ENCODE assay signal across 8 cellular contexts in the genomic region with DNA sequence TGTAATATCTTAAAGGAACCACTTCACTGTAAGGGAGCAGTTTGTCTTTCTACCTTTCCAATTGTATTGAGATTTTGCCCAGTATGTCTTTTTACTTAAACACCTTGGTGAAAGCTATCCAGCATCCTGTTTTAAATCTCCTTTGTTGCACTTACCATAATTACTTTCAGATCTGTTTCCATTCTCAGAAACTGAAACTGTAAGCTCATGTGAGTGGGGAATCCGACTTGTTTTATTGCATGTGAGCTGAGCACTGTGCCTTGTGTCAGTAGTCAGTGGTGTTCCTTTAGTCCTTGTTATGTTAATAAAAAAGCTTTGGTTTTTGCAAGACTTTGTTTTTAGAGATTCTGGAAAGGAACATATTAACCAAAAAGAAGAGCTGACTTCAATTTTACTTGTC. TPM values are rescaled to one million over a fixed set of nuclear protein-coding genes. Genes with fewer than 3 reads are reported as not detected.
DNase-seq lines count a peak whose midpoint lies in the region; ATAC-seq and TF ChIP-seq lines count a peak whose summit lies in the region.

No MANE protein-coding gene starts in this region.

- no peak overlapping the region for H3K9ac ChIP-seq in HUES64 (ENCODE audit: low read depth, low read length)

- H3K36me3 ChIP-seq in HUES64 (ENCODE audit: insufficient read depth, low read length): no peaks in the 10 kb centered on the region

- WGBS in HUES64: 35% methylated on average over 1 of the region's 1 CpG

- H3K27me3 ChIP-seq in HUES64 (ENCODE audit: insufficient read depth, low read length): no peaks in the 10 kb centered on the region

- H3K27ac ChIP-seq in HUES64 (ENCODE audit: low read depth, low read length): peak overlapping the region; percentile 34; the same call in 1 of the 2 replicates

- H3K4me3 ChIP-seq in AG10803 (ENCODE audit: low read length) (no peak overlapping the region), HUES64 (ENCODE audit: low read length) (no peak overlapping the region)

- no peak for TF ChIP-seq CTCF in AG10803 (conservative IDR thresholded peaks at IDR 0.05; ENCODE audit: low read length)

- no peaks in the 10 kb centered on the region for H3K9me3 ChIP-seq in HUES64 (ENCODE audit: insufficient read depth, low read depth, low read length)

- H3K4me1 ChIP-seq in HUES64 (ENCODE audit: insufficient read depth, low read length): peaks cover 88% of the 10 kb centered on the region

- DNase-seq in AG10803 (ENCODE audit: low read depth) (peak; percentile 56), fibroblast of gingiva (ENCODE audit: low read depth) (peak; percentile 67), NCI-H526 (lab: John Stamatoyannopoulos, UW) (no peak), iPS-NIHi11 (ENCODE audit: low spot score) (no peak), NCI-H510A treated with DMSO at 0.1 percent for 48 hours (lab: John Stamatoyannopoulos, UW) (no peak), NCI-H1105 (lab: John Stamatoyannopoulos, UW) (no peak)

- peak; percentile 80 for ATAC-seq in GM21367 (IDR thresholded peaks at IDR 0.05; ENCODE audit: unreplicated experiment)

RNA-seq across cellular contexts. Expression of gene BMPR1A, which starts 42.2 kb away (rescaled TPM):
- 54.8 TPM for polyA plus RNA-seq in HUES64 (2013, experiment 1 of 2)
- polyA plus RNA-seq in HUES64 (2013, experiment 2 of 2): 52.4 TPM

Comparison
In these comparisons a context has a peak if more than half of its experiments do, and no peak if none do; other contexts are left out.
1. DNase-seq: peak in AG10803 (single experiment) and fibroblast of gingiva (single experiment); none in NCI-H526 (0 of 2), iPS-NIHi11 (single experiment), NCI-H510A treated with DMSO at 0.1 percent for 48 hours (single experiment) and NCI-H1105 (single experiment).